In the genomic region with DNA sequence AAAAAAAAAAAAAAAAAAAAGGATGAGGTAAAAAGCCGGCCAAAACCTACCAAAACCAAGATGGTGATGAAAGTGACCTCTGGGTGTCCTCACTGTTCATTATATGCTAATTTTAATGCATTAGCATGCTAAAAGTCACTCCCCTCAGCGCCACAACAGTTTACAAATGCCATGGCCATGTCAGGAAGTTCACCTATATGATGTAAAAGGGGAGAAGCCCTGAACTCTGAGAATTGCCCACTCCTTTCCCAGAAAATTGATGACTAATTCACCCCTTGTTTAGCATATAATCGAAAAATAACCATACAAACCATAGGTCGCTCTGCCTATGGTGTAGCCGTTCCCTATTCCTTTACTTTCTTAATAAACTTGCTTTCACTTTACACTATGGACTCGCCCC, we compare ENCODE assay signal across 1 cellular context.
TF ChIP-seq lines count a peak whose summit lies in the region.

No MANE protein-coding gene starts in this region.

TF ChIP-seq in K562, 482 proteins besides CTCF, POLR2A, EP300 and RAD21:
- TF ChIP-seq ESRRA (IDR thresholded peaks at IDR 0.05; ENCODE audit: borderline replicate concordance, low read depth) (peak; percentile 62; the same call in 1 of the 2 replicates), POLR2B (IDR thresholded peaks at IDR 0.05; ENCODE audit: low read depth, partially characterized antibody) (no peak), CHD4 (IDR thresholded peaks at IDR 0.05; ENCODE audit: insufficient read depth, insufficient replicate concordance, low read depth, low read length, poor library complexity, severe bottlenecking) (no peak), SMARCA5 (IDR thresholded peaks at IDR 0.05) (no peak), FOXP1 (CRISPR knock-in tag; IDR thresholded peaks at IDR 0.05) (no peak), ARID1B (IDR thresholded peaks at IDR 0.05) (peak; percentile 26; the same call in 1 of the 2 replicates), FIP1L1 (IDR thresholded peaks at IDR 0.05; ENCODE audit: low read depth, low read length, poor library complexity, severe bottlenecking) (no peak), MBD2 (IDR thresholded peaks at IDR 0.05; ENCODE audit: borderline replicate concordance, low read depth) (no peak), NR2C1 (IDR thresholded peaks at IDR 0.05) (no peak), NR2C1 (tag; IDR thresholded peaks at IDR 0.05) (0 out of 2 replicates have a peak, but pooled peaks have one; percentile 12), JUND (IDR thresholded peaks at IDR 0.05; ENCODE audit: borderline replicate concordance, low read depth, low read length) (peak; percentile 80; the same call in 1 of the 2 replicates), JUND (tag; IDR thresholded peaks at IDR 0.05; ENCODE audit: borderline replicate concordance, low read depth, low read length) (peak; percentile 14; the same call in 1 of the 3 replicates), TCFL5 (CRISPR knock-in tag; conservative IDR thresholded peaks at IDR 0.05) (no peak), SOX6 (IDR thresholded peaks at IDR 0.05) (peak; percentile 43; the same call in 1 of the 2 replicates), CEBPG (CRISPR knock-in tag; IDR thresholded peaks at IDR 0.05) (no peak), CEBPG (tag; conservative IDR thresholded peaks at IDR 0.05 in 1 of 2, IDR thresholded peaks at IDR 0.05 in 1 of 2) (peak in 1 of 2 experiments; percentile 58; a peak in 1 of 4 replicates), STAT5A (IDR thresholded peaks at IDR 0.05; ENCODE audit: borderline replicate concordance, low read length) (peak; percentile 67), RBFOX2 (IDR thresholded peaks at IDR 0.05; ENCODE audit: low read depth, low read length) (0 out of 2 replicates have a peak, but pooled peaks have one; percentile 4), BRD9 (IDR thresholded peaks at IDR 0.05; ENCODE audit: low read depth, partially characterized antibody) (peak; percentile 25), FOSL1 (tag; conservative IDR thresholded peaks at IDR 0.05) (peak; percentile 36; the same call in 1 of the 2 replicates), NR3C1 (CRISPR knock-in tag; IDR thresholded peaks at IDR 0.05) (no peak), SETDB1 (IDR thresholded peaks at IDR 0.05; ENCODE audit: low read length) (no peak), EGR1 (conservative IDR thresholded peaks at IDR 0.05) (peak; percentile 85)
- TF ChIP-seq, protein P1, sequence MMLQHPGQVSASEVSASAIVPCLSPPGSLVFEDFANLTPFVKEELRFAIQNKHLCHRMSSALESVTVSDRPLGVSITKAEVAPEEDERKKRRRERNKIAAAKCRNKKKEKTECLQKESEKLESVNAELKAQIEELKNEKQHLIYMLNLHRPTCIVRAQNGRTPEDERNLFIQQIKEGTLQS (IDR thresholded peaks at IDR 0.05), result peak; percentile 81; the same call in 1 of the 2 replicates
- TF ChIP-seq, protein P1 (CRISPR knock-in tag; conservative IDR thresholded peaks at IDR 0.05), result no peak
- TF ChIP-seq, protein P2, sequence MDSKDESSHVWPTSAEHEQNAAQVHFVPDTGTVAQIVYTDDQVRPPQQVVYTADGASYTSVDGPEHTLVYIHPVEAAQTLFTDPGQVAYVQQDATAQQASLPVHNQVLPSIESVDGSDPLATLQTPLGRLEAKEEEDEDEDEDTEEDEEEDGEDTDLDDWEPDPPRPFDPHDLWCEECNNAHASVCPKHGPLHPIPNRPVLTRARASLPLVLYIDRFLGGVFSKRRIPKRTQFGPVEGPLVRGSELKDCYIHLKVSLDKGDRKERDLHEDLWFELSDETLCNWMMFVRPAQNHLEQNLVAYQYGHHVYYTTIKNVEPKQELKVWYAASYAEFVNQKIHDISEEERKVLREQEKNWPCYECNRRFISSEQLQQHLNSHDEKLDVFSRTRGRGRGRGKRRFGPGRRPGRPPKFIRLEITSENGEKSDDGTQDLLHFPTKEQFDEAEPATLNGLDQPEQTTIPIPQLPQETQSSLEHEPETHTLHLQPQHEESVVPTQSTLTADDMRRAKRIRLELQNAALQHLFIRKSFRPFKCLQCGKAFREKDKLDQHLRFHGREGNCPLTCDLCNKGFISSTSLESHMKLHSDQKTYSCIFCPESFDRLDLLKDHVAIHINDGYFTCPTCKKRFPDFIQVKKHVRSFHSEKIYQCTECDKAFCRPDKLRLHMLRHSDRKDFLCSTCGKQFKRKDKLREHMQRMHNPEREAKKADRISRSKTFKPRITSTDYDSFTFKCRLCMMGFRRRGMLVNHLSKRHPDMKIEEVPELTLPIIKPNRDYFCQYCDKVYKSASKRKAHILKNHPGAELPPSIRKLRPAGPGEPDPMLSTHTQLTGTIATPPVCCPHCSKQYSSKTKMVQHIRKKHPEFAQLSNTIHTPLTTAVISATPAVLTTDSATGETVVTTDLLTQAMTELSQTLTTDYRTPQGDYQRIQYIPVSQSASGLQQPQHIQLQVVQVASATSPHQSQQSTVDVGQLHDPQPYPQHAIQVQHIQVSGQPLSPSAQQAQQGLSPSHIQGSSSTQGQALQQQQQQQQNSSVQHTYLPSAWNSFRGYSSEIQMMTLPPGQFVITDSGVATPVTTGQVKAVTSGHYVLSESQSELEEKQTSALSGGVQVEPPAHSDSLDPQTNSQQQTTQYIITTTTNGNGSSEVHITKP (IDR thresholded peaks at IDR 0.05; ENCODE audit: partially characterized antibody), result peak; percentile 41
- TF ChIP-seq, protein P3, sequence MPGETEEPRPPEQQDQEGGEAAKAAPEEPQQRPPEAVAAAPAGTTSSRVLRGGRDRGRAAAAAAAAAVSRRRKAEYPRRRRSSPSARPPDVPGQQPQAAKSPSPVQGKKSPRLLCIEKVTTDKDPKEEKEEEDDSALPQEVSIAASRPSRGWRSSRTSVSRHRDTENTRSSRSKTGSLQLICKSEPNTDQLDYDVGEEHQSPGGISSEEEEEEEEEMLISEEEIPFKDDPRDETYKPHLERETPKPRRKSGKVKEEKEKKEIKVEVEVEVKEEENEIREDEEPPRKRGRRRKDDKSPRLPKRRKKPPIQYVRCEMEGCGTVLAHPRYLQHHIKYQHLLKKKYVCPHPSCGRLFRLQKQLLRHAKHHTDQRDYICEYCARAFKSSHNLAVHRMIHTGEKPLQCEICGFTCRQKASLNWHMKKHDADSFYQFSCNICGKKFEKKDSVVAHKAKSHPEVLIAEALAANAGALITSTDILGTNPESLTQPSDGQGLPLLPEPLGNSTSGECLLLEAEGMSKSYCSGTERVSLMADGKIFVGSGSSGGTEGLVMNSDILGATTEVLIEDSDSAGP (CRISPR knock-in tag; IDR thresholded peaks at IDR 0.05), result no peak
